ENCODE assay signal across 9 cellular contexts in the genomic region with DNA sequence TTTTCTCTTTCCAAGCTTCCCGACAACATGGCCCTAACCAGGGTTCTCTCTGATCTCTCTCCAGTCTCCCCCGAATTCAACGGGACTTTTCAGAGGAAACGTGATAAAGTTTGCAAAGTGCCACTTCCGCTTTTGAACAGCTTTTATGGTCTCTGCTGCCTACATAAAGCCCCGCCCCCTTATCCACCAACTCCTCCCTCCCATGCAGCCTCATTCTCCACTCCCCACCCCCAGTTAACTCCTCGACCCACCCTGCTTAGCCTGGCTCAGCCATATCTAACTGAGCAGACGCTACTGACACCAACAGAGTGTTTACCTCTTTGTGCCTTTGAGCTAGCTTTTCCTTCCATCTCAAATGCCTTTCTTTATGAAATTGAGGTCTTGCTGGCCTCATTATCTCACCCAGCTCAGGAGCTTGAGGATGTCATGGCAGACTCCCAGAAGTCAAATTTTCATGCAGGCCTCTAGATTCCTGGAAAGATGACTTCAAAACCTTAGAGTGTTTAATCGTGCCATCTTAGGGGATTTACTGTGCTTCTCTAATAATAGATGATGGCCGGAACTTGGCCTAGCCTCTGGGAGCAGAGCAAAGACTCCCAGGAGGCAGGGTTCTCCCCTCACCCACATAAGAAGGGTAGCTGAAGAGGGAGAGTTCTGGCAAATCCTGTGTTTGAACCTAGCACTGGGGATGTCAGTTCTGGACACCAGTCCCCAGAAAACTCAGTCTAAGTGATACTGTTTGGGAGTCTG.
DNase-seq lines count a peak whose midpoint lies in the region; ATAC-seq and TF ChIP-seq lines count a peak whose summit lies in the region.
"Had no signal": no experiment of that assay in that cellular context is flagged by ENCODE, and none has a peak within 500 bp of the region (broad histone marks: within the 10 kb centered on the region; RNA-seq: fewer than 3 reads in every experiment).

No MANE protein-coding gene starts in this region.

- H3K9me2 ChIP-seq in Karpas-422 (replicated peaks; ENCODE audit: insufficient read depth, low read length) = no peaks in the 10 kb centered on the region

- H2BK12ac ChIP-seq in mesenchymal stem cell (ENCODE audit: low read length in 2 of 2) = no peak overlapping the region

- ATAC-seq in GM19372 (IDR thresholded peaks at IDR 0.05; ENCODE audit: low read depth, unreplicated experiment) = peak; percentile 51
- peak; percentile 78 to 97 (median 91) for ATAC-seq in natural killer cell
- no peak for ATAC-seq in HG02763 (IDR thresholded peaks at IDR 0.05; ENCODE audit: unreplicated experiment)

- no peak overlapping the region for H3K4ac ChIP-seq in mesenchymal stem cell (ENCODE audit: low read depth in 1 of 2, low read length in 2 of 2)

- peak overlapping the region; percentile 71 for H3K4me3 Mint-ChIP-seq in natural killer cell

- peak; percentile 77 for DNase-seq in Karpas-422
- DNase-seq in activated CD8-positive, alpha-beta memory T cell treated with anti-CD3 and anti-CD28 coated beads for 24 hours = peak; percentile 70
- peak; percentile 17 for DNase-seq in natural killer cell
- DNase-seq in NCI-H226 = no peak
- no peak for DNase-seq in ecto neural progenitor cell (ENCODE audit: low spot score)
- DNase-seq in mesenchymal stem cell = no peak

- H3K9ac ChIP-seq in Karpas-422 (ENCODE audit: low read length) (no peak overlapping the region), mesenchymal stem cell (ENCODE audit: low read length) (no peak overlapping the region)

- TF ChIP-seq CTCF in natural killer cell (IDR thresholded peaks at IDR 0.05) = no peak

- H3K36me3 Mint-ChIP-seq in natural killer cell = no peaks in the 10 kb centered on the region

- H3K4me1 ChIP-seq in Karpas-422 (ENCODE audit: low read length) = peaks cover 4% of the 10 kb centered on the region
- H3K4me1 ChIP-seq in mesenchymal stem cell (ENCODE audit: control insufficient read depth, insufficient read depth, low read depth, low read length) = no peaks in the 10 kb centered on the region

- H3K9me3 ChIP-seq in Karpas-422 (ENCODE audit: low read length) (no peaks in the 10 kb centered on the region), mesenchymal stem cell (ENCODE audit: control insufficient read depth, low read length) (no peaks in the 10 kb centered on the region)

- no peaks in the 10 kb centered on the region for H3K36me3 ChIP-seq in Karpas-422 (ENCODE audit: insufficient read depth, low read length)
- H3K36me3 ChIP-seq in mesenchymal stem cell (ENCODE audit: control insufficient read depth in 1 of 2, insufficient read depth in 2 of 2, low read depth in 1 of 2, low read length in 2 of 2) = no peaks in the 10 kb centered on the region

- no peak overlapping the region for H3K14ac ChIP-seq in mesenchymal stem cell (ENCODE audit: low read length in 2 of 2)

- H2BK120ac ChIP-seq in mesenchymal stem cell (ENCODE audit: low read depth, low read length) = no peak overlapping the region

- intact Hi-C loops in natural killer cell (cut with micrococcal nuclease) = no loop called here

- H3K4me3 ChIP-seq in Karpas-422 (ENCODE audit: low read length) (no peak overlapping the region), mesenchymal stem cell (ENCODE audit: insufficient read depth in 1 of 2, low read depth in 1 of 2, low read length in 2 of 2) (no peak overlapping the region)

- H4K8ac ChIP-seq in mesenchymal stem cell (ENCODE audit: low read length) = no peak overlapping the region

- H2AFZ ChIP-seq in Karpas-422 (ENCODE audit: low read length) (no peak overlapping the region), mesenchymal stem cell (ENCODE audit: low read depth, low read length) (no peak overlapping the region)

- no peaks in the 10 kb centered on the region for H3K9me3 Mint-ChIP-seq in natural killer cell

- H3K27me3 ChIP-seq in Karpas-422 (ENCODE audit: low read length) = no peaks in the 10 kb centered on the region
- H3K27me3 ChIP-seq in mesenchymal stem cell (ENCODE audit: control insufficient read depth in 1 of 2, insufficient read depth in 1 of 2, low read length in 2 of 2) = peaks cover 0 to 77% of the 10 kb centered on the region in 2 experiments

- no peak overlapping the region for H2AK5ac ChIP-seq in mesenchymal stem cell (ENCODE audit: low read length, severe bottlenecking)

- no peak overlapping the region for H4K91ac ChIP-seq in mesenchymal stem cell (ENCODE audit: low read length)

- no peaks in the 10 kb centered on the region for H4K20me1 ChIP-seq in Karpas-422 (ENCODE audit: insufficient read depth, low read depth, low read length)

- WGBS in mesenchymal stem cell = 85% methylated on average over 9 of the region's 10 CpGs

- no peaks in the 10 kb centered on the region for H3K79me1 ChIP-seq in mesenchymal stem cell (replicated peaks; ENCODE audit: low read length, poor library complexity, severe bottlenecking)

- no peak overlapping the region for H2BK5ac ChIP-seq in mesenchymal stem cell (ENCODE audit: low read depth, low read length, poor library complexity, severe bottlenecking)

- H3K4me1 Mint-ChIP-seq in natural killer cell = peaks cover 7 to 14% of the 10 kb centered on the region in 2 donors

- peak overlapping the region in 1 of 2 donors; percentile 75 for H3K27ac Mint-ChIP-seq in natural killer cell

- no peak overlapping the region for H3K23ac ChIP-seq in mesenchymal stem cell (ENCODE audit: low read length in 2 of 2)

- no peaks in the 10 kb centered on the region for H3K79me2 ChIP-seq in Karpas-422 (ENCODE audit: low read length)

- no peak overlapping the region for H3K4me2 ChIP-seq in Karpas-422 (ENCODE audit: low read depth, low read length, poor library complexity, severe bottlenecking)
- H3K4me2 ChIP-seq in mesenchymal stem cell (ENCODE audit: low read length, poor library complexity, severe bottlenecking) = no peak overlapping the region

- H2BK15ac ChIP-seq in mesenchymal stem cell (ENCODE audit: low read depth, poor library complexity, severe bottlenecking) = no peak overlapping the region

- H3K27me3 Mint-ChIP-seq in natural killer cell (ENCODE audit: low read depth in 2 of 2) = peaks cover 0 to 5% of the 10 kb centered on the region in 2 donors

- H3K27ac ChIP-seq in Karpas-422 (ENCODE audit: low read length) (no peak overlapping the region), mesenchymal stem cell (ENCODE audit: low read length, poor library complexity, severe bottlenecking) (no peak overlapping the region)
- H3K27ac ChIP-seq: epithelial cell of prostate had no signal

- no peak overlapping the region for H3K18ac ChIP-seq in mesenchymal stem cell (ENCODE audit: low read depth in 1 of 2, low read length in 2 of 2)

Comparison
In these comparisons a context has a peak if more than half of its experiments do, and no peak if none do; other contexts are left out.
1. DNase-seq: peak in Karpas-422 (single experiment), activated CD8-positive, alpha-beta memory T cell treated with anti-CD3 and anti-CD28 coated beads for 24 hours (single experiment) and natural killer cell (single experiment); none in NCI-H226 (single experiment), ecto neural progenitor cell (single experiment) and mesenchymal stem cell (single experiment).